In the genomic region with DNA sequence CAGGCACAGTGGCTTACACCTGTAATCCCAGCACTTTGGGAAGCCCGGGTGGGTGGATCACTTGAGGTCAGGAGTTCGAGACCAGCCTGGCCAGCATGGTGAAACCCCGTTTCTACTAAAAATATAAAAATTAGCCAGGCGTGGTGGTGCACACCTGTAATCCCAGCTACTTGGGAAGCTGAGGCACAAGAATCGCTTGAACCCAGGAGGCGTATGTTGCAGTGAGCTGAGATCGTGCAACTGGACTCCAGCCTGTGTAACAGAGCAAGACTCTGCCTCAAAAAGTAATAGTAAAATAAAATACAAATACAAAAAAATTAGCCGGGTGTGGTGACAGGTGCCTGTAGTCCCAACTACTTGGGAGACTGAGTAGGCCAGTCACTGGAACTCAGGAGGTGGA, we compare ENCODE assay signal across 6 cellular contexts. TPM values are rescaled to one million over a fixed set of nuclear protein-coding genes. Genes with fewer than 3 reads are reported as not detected.
DNase-seq lines count a peak whose midpoint lies in the region; ATAC-seq and TF ChIP-seq lines count a peak whose summit lies in the region.
"Not testable (repeated sequence)": the region's sequence is repeated elsewhere in the genome, so short reads cannot be mapped to it uniquely, and the experiment has no call there.

No MANE protein-coding gene starts in this region.

- H3K23ac ChIP-seq in IMR-90 (ENCODE audit: low read depth, low read length): not testable (repeated sequence)

- not testable (repeated sequence) for DNase-seq in IMR-90
- peak; percentile 4 for DNase-seq in activated T-cell treated with anti-CD3 and anti-CD28 coated beads, Interleukin-2, amount 50 U/mL, for 1 hour
- DNase-seq in chondrocyte (ENCODE audit: low spot score) (peak; percentile 3), left lobe of liver (ENCODE audit: low spot score) (peak; percentile 27), ovary (peak in 3 of 5 donors; percentile 11 to 15 (median 12)), upper lobe of right lung (peak; percentile 7)

- peak overlapping the region; percentile 83 for H2BK120ac ChIP-seq in IMR-90 (ENCODE audit: low read depth, low read length)

- not testable (repeated sequence) for H2AK9ac ChIP-seq in IMR-90 (replicated peaks; ENCODE audit: low read depth, low read length, poor library complexity)

- peaks cover 13 to 31% of the 10 kb centered on the region in 2 experiments for H3K79me1 ChIP-seq in IMR-90 (ENCODE audit: low read depth in 1 of 2, low read length in 2 of 2)

- H3K27ac ChIP-seq in IMR-90 (ENCODE audit: insufficient read depth, low read length): peak overlapping the region; percentile 54
- H3K27ac ChIP-seq in ovary, upper lobe of right lung: not testable (repeated sequence)

- peak overlapping the region; percentile 94 for H2BK5ac ChIP-seq in IMR-90 (ENCODE audit: low read depth, low read length, poor library complexity, severe bottlenecking)

- WGBS in IMR-90 (ENCODE audit: extremely low coverage in 2 of 2, insufficient read length in 1 of 2), 2 experiments: no CpG with 5 or more reads among the region's 8 CpGs
- 89 to 93% (median 91%) methylated on average over 8 of the region's 8 CpGs for WGBS in ovary, 3 donors

- not testable (repeated sequence) for H3K27me3 ChIP-seq in IMR-90 (ENCODE audit: control insufficient read depth, insufficient read depth, low read length); ovary; upper lobe of right lung

- H3K4ac ChIP-seq in IMR-90 (ENCODE audit: low read depth, low read length): peak overlapping the region; percentile 91; the same call in 1 of the 2 replicates

- ATAC-seq in IMR-90 (ENCODE audit: low read depth); left lobe of liver; upper lobe of right lung: not testable (repeated sequence)

- H3K27ac Mint-ChIP-seq in chondrocyte (ENCODE audit: unreplicated experiment): not testable (repeated sequence)

- peak overlapping the region; percentile 97 for H4K91ac ChIP-seq in IMR-90 (ENCODE audit: insufficient read depth, low read depth, low read length)

- H3K56ac ChIP-seq in IMR-90 (ENCODE audit: extremely low read depth, insufficient read depth, low read length): not testable (repeated sequence)

- peak overlapping the region; percentile 83; the same call in 2 of the 3 replicates for H2BK15ac ChIP-seq in IMR-90 (ENCODE audit: low read depth, low read length)

- H3K4me1 ChIP-seq in IMR-90 (ENCODE audit: control insufficient read depth, insufficient read depth, low read length): peaks cover 10% of the 10 kb centered on the region
- peaks cover 12% of the 10 kb centered on the region for H3K4me1 ChIP-seq in ovary (ENCODE audit: insufficient read depth)
- H3K4me1 ChIP-seq in upper lobe of right lung: peaks cover 19% of the 10 kb centered on the region

- H4K8ac ChIP-seq in IMR-90 (ENCODE audit: low read depth in 2 of 2, low read length in 2 of 2): peak overlapping the region; percentile 34 to 84; a peak in 3 of 4 replicates

- not testable (repeated sequence) for H3K14ac ChIP-seq in IMR-90 (replicated peaks; ENCODE audit: low read depth, low read length)

- peak overlapping the region; percentile 68 for H4K5ac ChIP-seq in IMR-90 (ENCODE audit: low read depth, low read length)

- peak overlapping the region; percentile 78; the same call in 1 of the 2 replicates for H2AK5ac ChIP-seq in IMR-90 (ENCODE audit: low read depth, low read length)

- H3K4me3 ChIP-seq in IMR-90 (ENCODE audit: insufficient read depth, low read depth, low read length); ovary; upper lobe of right lung: not testable (repeated sequence)

- not testable (repeated sequence) for H3K4me3 Mint-ChIP-seq in chondrocyte (ENCODE audit: unreplicated experiment)

- POLR2A ChIA-PET in IMR-90 (lab: Charles Lee; ENCODE audit: unreplicated experiment): not testable (repeated sequence)

- peaks cover 16% of the 10 kb centered on the region for H3K4me1 Mint-ChIP-seq in chondrocyte (ENCODE audit: low read depth)

- not testable (repeated sequence) for H3K18ac ChIP-seq in IMR-90 (ENCODE audit: low read depth, low read length)

- H2BK20ac ChIP-seq in IMR-90 (ENCODE audit: low read depth, low read length): peak overlapping the region; percentile 65; the same call in 1 of the 2 replicates

- BruUV-seq in IMR-90 (replicated peaks; lab: Mats Ljungman, UMichigan): not testable (repeated sequence)

- not testable (repeated sequence) for H4K20me1 ChIP-seq in IMR-90 (ENCODE audit: insufficient read depth, low read length)

- H3K27me3 Mint-ChIP-seq in chondrocyte (ENCODE audit: low read depth): not testable (repeated sequence)

- peaks cover 16% of the 10 kb centered on the region for H3K9me1 ChIP-seq in IMR-90 (ENCODE audit: insufficient read depth, low read length)

- dilution Hi-C loops in IMR-90 (cut with HindIII; ENCODE audit: low sequenced_read_pairs, unreplicated experiment): not testable (repeated sequence)

- not testable (repeated sequence) for TF ChIP-seq POLR2A in IMR-90 (IDR thresholded peaks at IDR 0.05; ENCODE audit: low read depth, low read length); ovary (IDR thresholded peaks at IDR 0.05)

- not testable (repeated sequence) for TF ChIP-seq RAD21 in IMR-90 (IDR thresholded peaks at IDR 0.05; ENCODE audit: low read length)

- not testable (repeated sequence) for TF ChIP-seq CTCF in IMR-90 (conservative IDR thresholded peaks at IDR 0.05; ENCODE audit: low read depth, low read length); chondrocyte (IDR thresholded peaks at IDR 0.05); ovary (IDR thresholded peaks at IDR 0.05); upper lobe of right lung (IDR thresholded peaks at IDR 0.05)

- not testable (repeated sequence) for H3K9me3 ChIP-seq in IMR-90 (ENCODE audit: control insufficient read depth, insufficient read depth, low read length); ovary; upper lobe of right lung

- H3K9me3 Mint-ChIP-seq in chondrocyte (ENCODE audit: low read depth): not testable (repeated sequence)

- intact Hi-C loops in IMR-90 (cut with micrococcal nuclease); ovary (cut with DNase I); upper lobe of right lung (cut with DNase I): not testable (repeated sequence)

- TF ChIP-seq EP300 in ovary (IDR thresholded peaks at IDR 0.05): not testable (repeated sequence)

- in situ Hi-C loops in IMR-90 (cut with MboI; ENCODE audit: low sequenced_read_pairs): loop anchor here (25.0 kb wide), 1 partner anchor 674 kb away; no protein-coding TSS in a partner anchor

- CTCF ChIA-PET in IMR-90 (lab: Yijun Ruan, JAX): interaction anchor here (0.6 kb wide), 1 partner anchor 13 kb away, joined by 3 read pairs; no protein-coding TSS in a partner anchor

- H3K4me2 ChIP-seq in IMR-90 (ENCODE audit: low read depth, low read length): not testable (repeated sequence)

- not testable (repeated sequence) for H3K36me3 Mint-ChIP-seq in chondrocyte (ENCODE audit: low read depth)

- H3K9ac ChIP-seq in IMR-90 (ENCODE audit: low read depth, low read length): not testable (repeated sequence)

- not testable (repeated sequence) for H2AFZ ChIP-seq in IMR-90 (replicated peaks; ENCODE audit: low read length, poor library complexity)

- H3K36me3 ChIP-seq in IMR-90 (ENCODE audit: control insufficient read depth, insufficient read depth, low read length): peaks cover 11% of the 10 kb centered on the region
- not testable (repeated sequence) for H3K36me3 ChIP-seq in ovary
- peaks cover 12% of the 10 kb centered on the region for H3K36me3 ChIP-seq in upper lobe of right lung

RNA-seq across cellular contexts. Expression of a gene that starts 2.4 kb away (rescaled TPM):
- total RNA-seq in IMR-90 (2012; rRNA removed) (5.6 and 7.8 TPM in 2 replicates), chondrocyte (20.5 to 23.0 TPM (median 21.0 TPM) in 3 replicates), left lobe of liver (13.8 TPM), ovary (10 to 100 TPM; 31.8 to 48.5 (median 39.1) TPM), upper lobe of right lung (24.7 TPM)
- polyA plus RNA-seq in IMR-90 (2012; rRNA removed) (25.5 and 36.7 TPM in 2 replicates), ovary (10 to 100 TPM in 1 of 2 donors, 1 to 10 TPM in 1; 2.7 to 39.8 TPM)
- polyA plus RNA-seq in IMR-90 (2012; cell fraction: cytosol; rRNA removed): 19.4 and 32.1 TPM in 2 replicates
- 103 and 138 TPM in 2 replicates for polyA plus RNA-seq in IMR-90 (2012; cell fraction: nucleus; rRNA removed; ENCODE audit: low replicate concordance)

RNA-seq across cellular contexts. Expression of a gene that starts 9.1 kb away (rescaled TPM):
- 20.3 and 22.9 TPM in 2 replicates for total RNA-seq in IMR-90 (2012; rRNA removed)
- 17.6 and 18.2 TPM in 2 replicates for polyA plus RNA-seq in IMR-90 (2012; rRNA removed)
- polyA plus RNA-seq in IMR-90 (2012; cell fraction: cytosol; rRNA removed): 13.7 and 14.6 TPM in 2 replicates
- 23.5 and 26.5 TPM in 2 replicates for polyA plus RNA-seq in IMR-90 (2012; cell fraction: nucleus; rRNA removed; ENCODE audit: low replicate concordance)
- 30.9 to 39.1 TPM (median 31.8 TPM) in 3 replicates for total RNA-seq in chondrocyte
- 23.1 TPM for total RNA-seq in left lobe of liver
- total RNA-seq in ovary: 10 to 100 TPM; 29.4 to 60.6 (median 44.7) TPM
- 10 to 100 TPM; 30.0 to 48.9 TPM for polyA plus RNA-seq in ovary
- 36.3 TPM for total RNA-seq in upper lobe of right lung

RNA-seq across cellular contexts. Expression of a gene that starts 10.2 kb away (rescaled TPM):
- 0.56 and 0.72 TPM in 2 replicates for total RNA-seq in IMR-90 (2012; rRNA removed)
- 0.76 and 1.3 TPM in 2 replicates for polyA plus RNA-seq in IMR-90 (2012; rRNA removed)
- polyA plus RNA-seq in IMR-90 (2012; cell fraction: cytosol; rRNA removed): 0.37 and 0.51 TPM in 2 replicates
- polyA plus RNA-seq in IMR-90 (2012; cell fraction: nucleus; rRNA removed; ENCODE audit: low replicate concordance): 1.3 and 2.5 TPM in 2 replicates
- 2.3 to 3.8 TPM (median 2.6 TPM) in 3 replicates for total RNA-seq in chondrocyte
- 4.4 TPM for total RNA-seq in left lobe of liver
- total RNA-seq in ovary: 1 to 10 TPM; 2.6 to 6.5 (median 5.0) TPM
- polyA plus RNA-seq in ovary: 1 to 10 TPM; 8.2 to 9.3 TPM
- total RNA-seq in upper lobe of right lung: 4.8 TPM

RNA-seq across cellular contexts. Expression of a gene that starts 25.3 kb away (rescaled TPM):
- 0.54 and 1.1 TPM in 2 replicates for total RNA-seq in IMR-90 (2012; rRNA removed)
- 1.3 and 2.1 TPM in 2 replicates for polyA plus RNA-seq in IMR-90 (2012; rRNA removed)
- polyA plus RNA-seq in IMR-90 (2012; cell fraction: cytosol; rRNA removed): 2.3 and 3.1 TPM in 2 replicates
- polyA plus RNA-seq in IMR-90 (2012; cell fraction: nucleus; rRNA removed; ENCODE audit: low replicate concordance): 8.7 and 10.3 TPM in 2 replicates
- 0.42 to 0.87 TPM in 2 of 3 replicates, not detected in the other for total RNA-seq in chondrocyte
- not detected for total RNA-seq in left lobe of liver
- total RNA-seq in ovary: 1 to 10 TPM in 2 of 7 donors, under 1 TPM in 4, not detected in 1; 0.45 to 3.0 (median 0.87) TPM
- under 1 TPM; 0.25 to 0.71 TPM for polyA plus RNA-seq in ovary
- 1.8 TPM for total RNA-seq in upper lobe of right lung

RNA-seq across cellular contexts. Expression of a gene that starts 40.3 kb away (rescaled TPM):
- total RNA-seq in IMR-90 (2012; rRNA removed) (9.3 and 10.0 TPM in 2 replicates), chondrocyte (24.0 to 34.1 TPM (median 33.0 TPM) in 3 replicates), left lobe of liver (16.9 TPM), ovary (10 to 100 TPM; 19.8 to 57.3 (median 47.5) TPM), upper lobe of right lung (51.8 TPM)
- polyA plus RNA-seq in IMR-90 (2012; rRNA removed) (29.9 and 32.4 TPM in 2 replicates), ovary (10 to 100 TPM in 1 of 2 donors, 1 to 10 TPM in 1; 6.5 to 40.4 TPM)
- 30.1 and 48.3 TPM in 2 replicates for polyA plus RNA-seq in IMR-90 (2012; cell fraction: cytosol; rRNA removed)
- polyA plus RNA-seq in IMR-90 (2012; cell fraction: nucleus; rRNA removed; ENCODE audit: low replicate concordance): 39.6 and 90.8 TPM in 2 replicates
